ENCODE assay signal across 9 cellular contexts in genomic region chr14:67704484-67705089, GRCh38. TPM values are rescaled to one million over a fixed set of nuclear protein-coding genes. Genes with fewer than 3 reads are reported as not detected.
DNase-seq lines count a peak whose midpoint lies in the region; ATAC-seq and TF ChIP-seq lines count a peak whose summit lies in the region.
"Had no signal": no experiment of that assay in that cellular context is flagged by ENCODE, and none has a peak within 500 bp of the region (broad histone marks: within the 10 kb centered on the region; RNA-seq: fewer than 3 reads in every experiment).

No MANE protein-coding gene starts in this region.

- DNase-seq in NCI-H2029 treated with DMSO at 0.1 percent for 48 hours (lab: John Stamatoyannopoulos, UW) (peak; percentile 60), erythroblast (lab: John Stamatoyannopoulos, UW) (peak; percentile 66 to 84), myocyte (ENCODE audit: low read depth) (peak; percentile 64), GF-D8 (lab: John Stamatoyannopoulos, UW) (no peak)
- DNase-seq in T-helper 2 cell treated with Interferon-gamma antibody and Interleukin-4, amounts not matched to agents 5 μg/mL and 100 μg/mL, for 36 hours (ENCODE audit: low spot score) = peak; percentile 21

- H3K27ac ChIP-seq in C4-2B = no peak overlapping the region

- TF ChIP-seq POLR2A in erythroblast (IDR thresholded peaks at IDR 0.05; ENCODE audit: low read length) = no peak

- peaks cover 3% of the 10 kb centered on the region for H3K9me3 Mint-ChIP-seq in T-helper 2 cell treated with Interferon-gamma antibody and Interleukin-4, amounts not matched to agents 5 μg/mL and 100 μg/mL, for 36 hours

- H3K27me3 Mint-ChIP-seq in T-helper 2 cell treated with Interferon-gamma antibody and Interleukin-4, amounts not matched to agents 5 μg/mL and 100 μg/mL, for 36 hours (ENCODE audit: low read depth) = peaks cover 3% of the 10 kb centered on the region
- H3K27me3 Mint-ChIP-seq: IgD-negative memory B cell had no signal

- no peak overlapping the region for H3K4me3 Mint-ChIP-seq in T-helper 2 cell treated with Interferon-gamma antibody and Interleukin-4, amounts not matched to agents 5 μg/mL and 100 μg/mL, for 36 hours
- H3K4me3 Mint-ChIP-seq: IgD-negative memory B cell had no signal

- H3K4me1 Mint-ChIP-seq in T-helper 2 cell treated with Interferon-gamma antibody and Interleukin-4, amounts not matched to agents 5 μg/mL and 100 μg/mL, for 36 hours (ENCODE audit: low read depth) = peaks cover 2% of the 10 kb centered on the region

- peak; percentile 44 for ATAC-seq in GM18867 (IDR thresholded peaks at IDR 0.05; ENCODE audit: unreplicated experiment)
- no peak for ATAC-seq in HG03469 (IDR thresholded peaks at IDR 0.05; ENCODE audit: unreplicated experiment)

- peak; percentile 94 for TF ChIP-seq CTCF in C4-2B (conservative IDR thresholded peaks at IDR 0.05)

- H3K27ac Mint-ChIP-seq in T-helper 2 cell treated with Interferon-gamma antibody and Interleukin-4, amounts not matched to agents 5 μg/mL and 100 μg/mL, for 36 hours = no peak overlapping the region
- H3K27ac Mint-ChIP-seq: IgD-negative memory B cell had no signal

- H3K36me3 Mint-ChIP-seq in T-helper 2 cell treated with Interferon-gamma antibody and Interleukin-4, amounts not matched to agents 5 μg/mL and 100 μg/mL, for 36 hours (ENCODE audit: low read depth) = no peaks in the 10 kb centered on the region

RNA-seq across cellular contexts. Expression of gene RDH12, which starts 2.9 kb away (rescaled TPM):
- total RNA-seq in myocyte = 0.16 TPM in 1 of 2 replicates, not detected in the other
- polyA plus RNA-seq in myocyte (2012) = 0.15 TPM

RNA-seq across cellular contexts. Expression of gene RDH11, which starts 9.0 kb away (rescaled TPM):
- total RNA-seq in myocyte = 79.9 and 105 TPM in 2 replicates
- polyA plus RNA-seq in myocyte (2012) = 64.4 TPM

RNA-seq across cellular contexts. Expression of gene VTI1B, which starts 30.2 kb away (rescaled TPM):
- total RNA-seq in myocyte = 38.4 and 41.6 TPM in 2 replicates
- 119 TPM for polyA plus RNA-seq in myocyte (2012)
